12 cellular contexts compared by ENCODE assay signal in the genomic region with DNA sequence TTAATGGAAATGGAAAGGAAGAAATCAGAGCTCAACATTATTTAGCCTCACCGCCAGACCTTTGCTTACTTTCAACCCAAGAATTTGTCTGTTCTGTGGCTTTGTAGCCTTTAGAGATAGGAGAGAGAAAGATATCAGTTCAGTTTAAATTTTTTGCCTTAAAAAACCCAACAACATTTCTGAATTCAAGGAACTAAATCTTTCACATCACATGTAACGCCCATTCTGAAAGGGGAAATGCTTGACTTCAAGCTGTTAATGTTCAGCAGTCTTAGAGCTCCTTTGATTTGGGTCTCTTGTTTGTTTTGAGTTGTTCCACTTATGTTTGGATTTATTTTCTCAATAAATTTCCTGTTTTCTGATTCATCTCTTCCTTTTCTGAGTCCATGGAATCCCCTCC.
DNase-seq lines count a peak whose midpoint lies in the region; ATAC-seq, FAIRE-seq and TF ChIP-seq lines count a peak whose summit lies in the region.
"Had no signal": no experiment of that assay in that cellular context is flagged by ENCODE, and none has a peak within 500 bp of the region (broad histone marks: within the 10 kb centered on the region; RNA-seq: fewer than 3 reads in every experiment).

No MANE protein-coding gene starts in this region.

- TF ChIP-seq POLR2A in A549 (IDR thresholded peaks at IDR 0.05; ENCODE audit: low read length) (no peak), esophagus muscularis mucosa (IDR thresholded peaks at IDR 0.05; ENCODE audit: low read depth) (no peak)

- H3K4me1 ChIP-seq in A549, result peaks cover 58% of the 10 kb centered on the region
- H3K4me1 ChIP-seq in esophagus muscularis mucosa, result peaks cover 58 to 72% (median 69%) of the 10 kb centered on the region in 4 donors
- peaks cover 7% of the 10 kb centered on the region for H3K4me1 ChIP-seq in parathyroid adenoma

- peak overlapping the region; percentile 41 for H3K4me2 ChIP-seq in A549
- H3K4me2 ChIP-seq in parathyroid adenoma (ENCODE audit: low read length), result no peak overlapping the region

- H2AFZ ChIP-seq in parathyroid adenoma, result no peak overlapping the region

- POLR2A ChIA-PET in A549 (lab: Yijun Ruan, JAX), result interaction anchor here (0.7 kb wide), 1 partner anchor 849 kb away, joined by 4 read pairs; no protein-coding TSS in a partner anchor

- CTCF ChIA-PET in A549 (lab: Yijun Ruan, JAX), result interaction anchor here (0.8 to 0.9 kb wide), 2 partner anchors 46 to 413 kb away, joined by 3 read pairs; no protein-coding TSS in a partner anchor

- FAIRE-seq in A549 (lab: Jason Lieb, UNC), result no peak
- FAIRE-seq: islet of Langerhans had no signal

- no peak for TF ChIP-seq RAD21 in A549 (conservative IDR thresholded peaks at IDR 0.05 in 1 of 2, IDR thresholded peaks at IDR 0.05 in 1 of 2)

- H3K4me3 ChIP-seq in A549, result no peak overlapping the region
- no peak overlapping the region for H3K4me3 ChIP-seq in esophagus muscularis mucosa
- no peak overlapping the region for H3K4me3 ChIP-seq in parathyroid adenoma (ENCODE audit: low read depth, low read length)
- H3K4me3 ChIP-seq in foreskin fibroblast (ENCODE audit: low read depth in 1 of 2, low read length in 2 of 2), result no peak overlapping the region

- in situ Hi-C loops in KBM-7 (cut with MboI; ENCODE audit: low pct_unique_long_range_greater_than_20kb, low sequenced_read_pairs), result no loop called here

- TF ChIP-seq CTCF in A549 (IDR thresholded peaks at IDR 0.05), result no peak
- TF ChIP-seq CTCF in esophagus muscularis mucosa (IDR thresholded peaks at IDR 0.05), result no peak
- no peak for TF ChIP-seq CTCF in parathyroid adenoma (IDR thresholded peaks at IDR 0.05)
- TF ChIP-seq CTCF in foreskin fibroblast (IDR thresholded peaks at IDR 0.05; ENCODE audit: low read depth, low read length), result no peak

- H3K79me2 ChIP-seq in parathyroid adenoma, result no peaks in the 10 kb centered on the region

- H3K36me3 ChIP-seq in esophagus muscularis mucosa (peaks cover 0 to 16% (median 9%) of the 10 kb centered on the region in 4 donors), parathyroid adenoma (ENCODE audit: control insufficient read depth, insufficient read depth, low read length) (no peaks in the 10 kb centered on the region)
- H3K36me3 ChIP-seq: adrenal gland had no signal

- WGBS in A549 (ENCODE audit: missing lambda C conversion rate), result 86% methylated on average over 2 of the region's 2 CpGs
- WGBS in esophagus muscularis mucosa, result 43% methylated on average over 2 of the region's 2 CpGs

- intact Hi-C loops in esophagus muscularis mucosa (cut with DNase I), result loop anchor here (5.0 kb wide), 1 partner anchor 37 kb away; no protein-coding TSS in a partner anchor

- DNase-seq in A549 (ENCODE audit: low read depth in 1 of 2, low spot score in 1 of 2) (no peak), NOMO-1 (lab: John Stamatoyannopoulos, UW; ENCODE audit: unreplicated experiment in 2 of 2) (peak; percentile 14 to 77), esophagus muscularis mucosa (ENCODE audit: extremely low spot score) (no peak), foreskin fibroblast (no peak), KBM-7 (no peak), amniotic stem cell (lab: John Stamatoyannopoulos, UW) (no peak)
- DNase-seq: C1 segment of cervical spinal cord had no signal

- H3K9me3 ChIP-seq in A549 (no peaks in the 10 kb centered on the region), esophagus muscularis mucosa (no peaks in the 10 kb centered on the region), parathyroid adenoma (ENCODE audit: control insufficient read depth, low read length) (no peaks in the 10 kb centered on the region)
- H3K9me3 ChIP-seq: adrenal gland had no signal

- no peak overlapping the region for H3K9ac ChIP-seq in parathyroid adenoma

- H3K27me3 ChIP-seq in esophagus muscularis mucosa, result no peaks in the 10 kb centered on the region
- H3K27me3 ChIP-seq in parathyroid adenoma (ENCODE audit: control insufficient read depth, insufficient read depth, low read length), result no peaks in the 10 kb centered on the region
- H3K27me3 ChIP-seq: adrenal gland had no signal

- peak overlapping the region in 1 of 2 experiments; percentile 39; a peak in 1 of 6 replicates for H3K27ac ChIP-seq in A549
- peak overlapping the region; percentile 45 to 63 (median 54) for H3K27ac ChIP-seq in esophagus muscularis mucosa (replicated peaks in 1 of 4)
- peak overlapping the region; percentile 40 for H3K27ac ChIP-seq in parathyroid adenoma

- ATAC-seq in A549, result no peak
- no peak for ATAC-seq in GM21529 (IDR thresholded peaks at IDR 0.05; ENCODE audit: unreplicated experiment)
- ATAC-seq: HCT116 had no signal

- TF ChIP-seq EP300 in A549 (IDR thresholded peaks at IDR 0.05) (no peak), esophagus muscularis mucosa (IDR thresholded peaks at IDR 0.05) (no peak)

TF ChIP-seq in A549, 52 proteins besides CTCF, POLR2A, EP300 and RAD21:
- TF ChIP-seq MAZ (IDR thresholded peaks at IDR 0.05; ENCODE audit: borderline replicate concordance, low read depth, low read length) (no peak), ZFP36 (IDR thresholded peaks at IDR 0.05; ENCODE audit: borderline replicate concordance, partially characterized antibody) (no peak), KDM5A (IDR thresholded peaks at IDR 0.05) (no peak)
- TF ChIP-seq, protein P1, sequence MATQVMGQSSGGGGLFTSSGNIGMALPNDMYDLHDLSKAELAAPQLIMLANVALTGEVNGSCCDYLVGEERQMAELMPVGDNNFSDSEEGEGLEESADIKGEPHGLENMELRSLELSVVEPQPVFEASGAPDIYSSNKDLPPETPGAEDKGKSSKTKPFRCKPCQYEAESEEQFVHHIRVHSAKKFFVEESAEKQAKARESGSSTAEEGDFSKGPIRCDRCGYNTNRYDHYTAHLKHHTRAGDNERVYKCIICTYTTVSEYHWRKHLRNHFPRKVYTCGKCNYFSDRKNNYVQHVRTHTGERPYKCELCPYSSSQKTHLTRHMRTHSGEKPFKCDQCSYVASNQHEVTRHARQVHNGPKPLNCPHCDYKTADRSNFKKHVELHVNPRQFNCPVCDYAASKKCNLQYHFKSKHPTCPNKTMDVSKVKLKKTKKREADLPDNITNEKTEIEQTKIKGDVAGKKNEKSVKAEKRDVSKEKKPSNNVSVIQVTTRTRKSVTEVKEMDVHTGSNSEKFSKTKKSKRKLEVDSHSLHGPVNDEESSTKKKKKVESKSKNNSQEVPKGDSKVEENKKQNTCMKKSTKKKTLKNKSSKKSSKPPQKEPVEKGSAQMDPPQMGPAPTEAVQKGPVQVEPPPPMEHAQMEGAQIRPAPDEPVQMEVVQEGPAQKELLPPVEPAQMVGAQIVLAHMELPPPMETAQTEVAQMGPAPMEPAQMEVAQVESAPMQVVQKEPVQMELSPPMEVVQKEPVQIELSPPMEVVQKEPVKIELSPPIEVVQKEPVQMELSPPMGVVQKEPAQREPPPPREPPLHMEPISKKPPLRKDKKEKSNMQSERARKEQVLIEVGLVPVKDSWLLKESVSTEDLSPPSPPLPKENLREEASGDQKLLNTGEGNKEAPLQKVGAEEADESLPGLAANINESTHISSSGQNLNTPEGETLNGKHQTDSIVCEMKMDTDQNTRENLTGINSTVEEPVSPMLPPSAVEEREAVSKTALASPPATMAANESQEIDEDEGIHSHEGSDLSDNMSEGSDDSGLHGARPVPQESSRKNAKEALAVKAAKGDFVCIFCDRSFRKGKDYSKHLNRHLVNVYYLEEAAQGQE (IDR thresholded peaks at IDR 0.05), result no peak
TF ChIP-seq in A549: peak in this region for 0.

Comparison
In these comparisons a context has a peak if more than half of its experiments do, and no peak if none do; other contexts are left out.
1. DNase-seq: peak in NOMO-1 (2 of 2); none in A549 (0 of 2), esophagus muscularis mucosa (single experiment), foreskin fibroblast (0 of 2), KBM-7 (single experiment) and amniotic stem cell (single experiment).